Comparison of ENCODE assay signal across 9 cellular contexts in the genomic region with DNA sequence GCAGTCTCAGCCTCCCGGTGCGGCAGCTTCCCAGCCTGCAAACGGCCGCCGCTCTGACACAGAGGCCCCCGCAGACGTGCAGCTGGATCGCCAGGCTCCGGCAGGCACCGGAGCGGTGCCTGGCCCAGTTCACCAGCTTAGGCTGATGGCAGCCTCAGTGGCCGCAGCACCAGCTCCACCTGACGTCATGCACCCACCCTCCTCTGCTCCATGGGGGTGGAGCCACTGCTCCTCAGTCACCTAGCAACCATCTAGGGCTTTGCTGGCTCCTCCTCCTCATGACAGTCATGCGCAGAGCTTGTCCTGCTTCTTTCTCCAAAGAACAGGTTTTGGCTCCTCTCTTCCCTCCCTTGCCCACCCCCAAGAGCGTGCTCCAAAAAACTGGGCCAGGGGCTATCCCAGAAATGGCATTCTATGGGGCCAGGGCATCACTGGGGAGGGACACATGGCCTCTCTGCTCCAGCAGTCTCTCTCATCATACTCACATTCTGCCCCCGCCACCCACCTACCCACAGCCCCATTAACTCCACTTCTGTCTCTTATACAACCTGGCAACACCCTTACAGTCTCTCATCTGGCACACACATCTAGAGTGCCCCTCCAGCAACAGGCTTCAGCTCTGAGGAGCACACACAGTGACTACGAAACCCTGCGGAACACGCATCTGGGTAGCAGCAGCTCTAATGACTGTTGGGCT. TPM values are rescaled to one million over a fixed set of nuclear protein-coding genes. Genes with fewer than 3 reads are reported as not detected.
DNase-seq lines count a peak whose midpoint lies in the region; ATAC-seq, FAIRE-seq and TF ChIP-seq lines count a peak whose summit lies in the region.
"Had no signal": no experiment of that assay in that cellular context is flagged by ENCODE, and none has a peak within 500 bp of the region (broad histone marks: within the 10 kb centered on the region; RNA-seq: fewer than 3 reads in every experiment).

No MANE protein-coding gene starts in this region.

- peaks cover 29 to 38% of the 10 kb centered on the region in 2 donors for H3K36me3 ChIP-seq in kidney (ENCODE audit: control insufficient read depth in 1 of 2, insufficient read depth in 2 of 2, low read length in 2 of 2)

- peak overlapping the region; percentile 55 to 65 for H3K4me3 ChIP-seq in kidney (ENCODE audit: low read length in 2 of 2)
- H3K4me3 ChIP-seq: BLaER1 had no signal

- peaks cover 0 to 3% of the 10 kb centered on the region in 2 donors for H3K4me1 ChIP-seq in kidney (ENCODE audit: control insufficient read depth in 1 of 2, insufficient read depth in 1 of 2, low read depth in 1 of 2, low read length in 2 of 2)

- ATAC-seq in HG03139 (IDR thresholded peaks at IDR 0.05; ENCODE audit: unreplicated experiment) (no peak), HG02610 (IDR thresholded peaks at IDR 0.05; ENCODE audit: unreplicated experiment) (no peak)

- no peaks in the 10 kb centered on the region for H3K9me3 ChIP-seq in kidney (ENCODE audit: control insufficient read depth in 1 of 2, low read length in 2 of 2)
- H3K9me3 ChIP-seq: BLaER1 had no signal

- intact Hi-C loops in kidney (cut with DNase I): no loop called here

- peak overlapping the region in 1 of 2 donors; percentile 51 for H3K9ac ChIP-seq in kidney (ENCODE audit: low read length in 2 of 2)
- H3K9ac ChIP-seq: BLaER1 had no signal

- H3K27ac ChIP-seq in 22Rv1 (peak overlapping the region; percentile 67), kidney (ENCODE audit: low read depth in 2 of 2, low read length in 2 of 2) (peak overlapping the region in 1 of 2 donors; percentile 13), temporal lobe (ENCODE audit: low read depth, low read length) (peak overlapping the region; percentile 94)
- H3K27ac ChIP-seq: BLaER1 had no signal

- DNase-seq in NCI-H1694 (lab: John Stamatoyannopoulos, UW) (peak; percentile 89), cerebellar cortex (ENCODE audit: low spot score) (peak; percentile 98), kidney (peak; percentile 85), LoVo (ENCODE audit: low spot score) (no peak)

- no peak for TF ChIP-seq CTCF in 22Rv1 (IDR thresholded peaks at IDR 0.05)
- TF ChIP-seq CTCF in kidney (IDR thresholded peaks at IDR 0.05; ENCODE audit: borderline replicate concordance, extremely low read depth, insufficient read depth): no peak

- no peak for FAIRE-seq in kidney (lab: Jason Lieb, UNC)

RNA-seq across cellular contexts. Expression of a gene that starts 5.5 kb away (rescaled TPM):
- total RNA-seq in kidney: 134 TPM
- polyA plus RNA-seq in kidney (ENCODE audit: insufficient read depth, low read depth, low replicate concordance): 191 TPM
- total RNA-seq in temporal lobe: 97.9 TPM

RNA-seq across cellular contexts. Expression of a gene that starts 31.4 kb away (rescaled TPM):
- total RNA-seq in kidney: 5.2 TPM
- 1.1 TPM for polyA plus RNA-seq in kidney (ENCODE audit: insufficient read depth, low read depth, low replicate concordance)
- 2.7 TPM for total RNA-seq in temporal lobe

RNA-seq across cellular contexts. Expression of a gene that starts 46.8 kb away (rescaled TPM):
- 11.6 TPM for total RNA-seq in kidney
- 8.8 TPM for polyA plus RNA-seq in kidney (ENCODE audit: insufficient read depth, low read depth, low replicate concordance)
- total RNA-seq in temporal lobe: 1.2 TPM

RNA-seq across cellular contexts. Expression of a gene that starts 46.9 kb away (rescaled TPM):
- total RNA-seq in kidney: 23.3 TPM
- polyA plus RNA-seq in kidney (ENCODE audit: insufficient read depth, low read depth, low replicate concordance): 37.6 TPM
- 32.9 TPM for total RNA-seq in temporal lobe
